In the genomic region with DNA sequence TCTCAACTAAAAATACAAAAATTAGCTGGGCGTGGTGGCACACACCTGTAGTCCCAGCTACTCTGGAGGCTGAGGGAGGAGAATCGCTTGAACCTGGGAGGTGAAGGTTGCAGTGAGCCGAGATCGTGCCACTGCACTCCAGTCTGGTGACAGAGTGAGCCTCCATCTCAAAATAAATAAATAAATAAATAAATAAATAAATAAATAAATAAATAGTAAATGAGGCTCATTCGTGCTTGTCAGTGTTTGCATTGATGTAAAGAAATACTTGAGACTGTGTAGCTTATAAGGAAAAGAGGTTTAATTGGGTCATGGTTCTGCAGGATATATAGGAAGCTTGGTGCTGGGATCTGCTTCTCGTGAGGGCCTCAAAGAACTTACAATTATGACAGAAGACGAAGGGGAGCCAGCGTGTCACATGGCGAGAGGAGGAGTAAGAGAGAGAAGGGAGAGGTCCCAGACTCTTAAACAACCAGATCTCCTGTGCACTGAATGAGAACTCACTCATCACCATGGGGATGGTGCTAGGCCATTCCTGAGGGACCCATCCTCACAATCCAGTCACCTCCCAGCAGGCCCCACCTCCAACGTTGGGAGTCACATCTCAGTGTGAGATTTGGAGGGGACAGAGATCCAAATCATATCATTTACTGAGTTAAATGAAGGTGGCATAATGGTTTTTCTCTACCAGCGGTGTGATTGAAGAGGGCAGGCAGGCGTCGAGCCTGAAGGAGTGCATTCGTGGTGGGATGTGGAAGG, we compare ENCODE assay signal across 1 cellular context.
TF ChIP-seq lines count a peak whose summit lies in the region.

No MANE protein-coding gene starts in this region.

TF ChIP-seq in IMR-90, 13 proteins besides CTCF, POLR2A, EP300 and RAD21 (continued from another document):
- TF ChIP-seq, protein P1, sequence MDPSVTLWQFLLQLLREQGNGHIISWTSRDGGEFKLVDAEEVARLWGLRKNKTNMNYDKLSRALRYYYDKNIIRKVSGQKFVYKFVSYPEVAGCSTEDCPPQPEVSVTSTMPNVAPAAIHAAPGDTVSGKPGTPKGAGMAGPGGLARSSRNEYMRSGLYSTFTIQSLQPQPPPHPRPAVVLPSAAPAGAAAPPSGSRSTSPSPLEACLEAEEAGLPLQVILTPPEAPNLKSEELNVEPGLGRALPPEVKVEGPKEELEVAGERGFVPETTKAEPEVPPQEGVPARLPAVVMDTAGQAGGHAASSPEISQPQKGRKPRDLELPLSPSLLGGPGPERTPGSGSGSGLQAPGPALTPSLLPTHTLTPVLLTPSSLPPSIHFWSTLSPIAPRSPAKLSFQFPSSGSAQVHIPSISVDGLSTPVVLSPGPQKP (IDR thresholded peaks at IDR 0.05; ENCODE audit: borderline replicate concordance, low read depth, low read length) = no peak
- no peak for TF ChIP-seq CHD1 (IDR thresholded peaks at IDR 0.05; ENCODE audit: low read depth, low read length)
